Comparison of ENCODE assay signal across 28 cellular contexts in the genomic region with DNA sequence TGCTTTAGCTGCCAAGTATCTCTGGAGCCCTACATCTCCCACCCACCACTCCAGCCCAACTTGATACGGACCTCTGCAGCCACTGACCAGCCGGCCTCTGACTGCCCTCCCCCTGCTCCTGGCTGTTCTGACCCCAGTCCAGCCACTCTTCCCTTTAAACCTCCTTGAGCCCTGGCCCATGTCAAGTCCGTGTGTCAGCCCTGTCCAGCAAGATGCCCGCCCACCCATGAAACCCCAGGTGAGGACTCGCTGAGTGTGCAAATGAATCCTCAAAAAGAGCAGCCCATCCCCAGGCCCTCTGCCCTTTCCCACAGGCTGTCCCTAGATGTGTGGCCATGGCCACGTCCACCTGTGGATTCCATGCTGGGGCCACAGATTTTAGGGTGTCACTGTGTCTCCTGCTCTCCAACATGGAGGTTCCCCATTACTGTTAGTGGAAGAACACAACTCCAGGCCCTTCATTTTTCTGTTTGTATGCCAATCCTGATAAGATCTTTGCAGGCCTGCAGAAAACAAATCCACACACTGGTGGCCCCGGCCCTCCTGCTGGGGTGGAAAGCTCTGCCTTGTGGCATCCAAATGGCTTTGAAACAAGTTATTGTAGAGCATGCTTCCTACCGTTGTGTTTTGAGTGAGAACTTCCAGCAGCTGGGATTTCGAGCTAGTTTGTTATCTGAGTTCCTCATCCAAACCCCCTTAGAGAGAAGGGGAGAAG. TPM values are rescaled to one million over a fixed set of nuclear protein-coding genes. Genes with fewer than 3 reads are reported as not detected.
DNase-seq lines count a peak whose midpoint lies in the region; ATAC-seq, FAIRE-seq and TF ChIP-seq lines count a peak whose summit lies in the region.
"Had no signal": no experiment of that assay in that cellular context is flagged by ENCODE, and none has a peak within 500 bp of the region (broad histone marks: within the 10 kb centered on the region; RNA-seq: fewer than 3 reads in every experiment).

No MANE protein-coding gene starts in this region.

- H3K36me3 ChIP-seq in cardiac muscle cell, result no peaks in the 10 kb centered on the region
- H3K36me3 ChIP-seq: adrenal gland had no signal

- H3K9me3 Mint-ChIP-seq in IgD-negative memory B cell, result no peaks in the 10 kb centered on the region
- H3K9me3 Mint-ChIP-seq in glutamatergic neuron (ENCODE audit: unreplicated experiment), result peaks cover 10% of the 10 kb centered on the region
- H3K9me3 Mint-ChIP-seq in stimulated activated naive B cell treated with anti-CD40 and anti-IgM and Interleukin-4, amounts not matched to agents 10 μg/mL and 1 μg/mL and 100 μg/mL, for 72 hours, result no peaks in the 10 kb centered on the region
- H3K9me3 Mint-ChIP-seq: brain; T-helper 1 cell treated with Interleukin-12 subunit alpha and Interleukin-12 subunit beta and Interleukin-4 antibody, amounts not matched to agents 30 μg/mL and 1 μg/mL, for 36 hours had no signal

- H3K9me3 ChIP-seq in cardiac muscle cell (ENCODE audit: low read depth), result no peaks in the 10 kb centered on the region
- H3K9me3 ChIP-seq: adrenal gland, BE2C, heart left ventricle had no signal

- FAIRE-seq in RCC 7860 (lab: Jason Lieb, UNC), result no peak

- peaks cover 25 to 35% (median 31%) of the 10 kb centered on the region in 3 donors for H3K4me1 Mint-ChIP-seq in IgD-negative memory B cell
- peaks cover 9% of the 10 kb centered on the region for H3K4me1 Mint-ChIP-seq in glutamatergic neuron (ENCODE audit: low read depth, unreplicated experiment)
- H3K4me1 Mint-ChIP-seq in stimulated activated naive B cell treated with anti-CD40 and anti-IgM and Interleukin-4, amounts not matched to agents 10 μg/mL and 1 μg/mL and 100 μg/mL, for 72 hours, result peaks cover 35 to 38% of the 10 kb centered on the region in 2 donors

- H3K36me3 Mint-ChIP-seq in IgD-negative memory B cell (peaks cover 7% of the 10 kb centered on the region), glutamatergic neuron (ENCODE audit: unreplicated experiment) (peaks cover 12% of the 10 kb centered on the region)
- H3K36me3 Mint-ChIP-seq in stimulated activated naive B cell treated with anti-CD40 and anti-IgM and Interleukin-4, amounts not matched to agents 10 μg/mL and 1 μg/mL and 100 μg/mL, for 72 hours, result peaks cover 53 to 63% of the 10 kb centered on the region in 2 donors

- H3K4me3 Mint-ChIP-seq in IgD-negative memory B cell (peak overlapping the region in 1 of 4 donors; percentile 27), glutamatergic neuron (ENCODE audit: unreplicated experiment) (no peak overlapping the region)
- H3K4me3 Mint-ChIP-seq in stimulated activated naive B cell treated with anti-CD40 and anti-IgM and Interleukin-4, amounts not matched to agents 10 μg/mL and 1 μg/mL and 100 μg/mL, for 72 hours, result no peak overlapping the region
- H3K4me3 Mint-ChIP-seq: activated CD4-positive, alpha-beta T cell treated with anti-CD3 and anti-CD28 coated beads for 36 hours; activated CD8-positive, alpha-beta T cell treated with anti-CD3 and anti-CD28 coated beads, Interleukin-2, amount 10 ng/mL, durations not matched to agents 7 days and 5 days; brain; T-helper 1 cell treated with Interleukin-12 subunit alpha and Interleukin-12 subunit beta and Interleukin-4 antibody, amounts not matched to agents 30 μg/mL and 1 μg/mL, for 36 hours had no signal

- peak overlapping the region; percentile 92 for H3K27ac ChIP-seq in cardiac muscle cell
- H3K27ac ChIP-seq: epithelial cell of prostate, skin epidermis had no signal

- H3K27me3 Mint-ChIP-seq in IgD-negative memory B cell, result no peaks in the 10 kb centered on the region
- peaks cover 4% of the 10 kb centered on the region for H3K27me3 Mint-ChIP-seq in glutamatergic neuron (ENCODE audit: unreplicated experiment)
- H3K27me3 Mint-ChIP-seq in stimulated activated naive B cell treated with anti-CD40 and anti-IgM and Interleukin-4, amounts not matched to agents 10 μg/mL and 1 μg/mL and 100 μg/mL, for 72 hours, result no peaks in the 10 kb centered on the region
- H3K27me3 Mint-ChIP-seq: activated CD4-positive, alpha-beta T cell treated with anti-CD3 and anti-CD28 coated beads for 36 hours; brain had no signal

- no peak overlapping the region for H3K4me3 ChIP-seq in cardiac muscle cell
- H3K4me3 ChIP-seq: adrenal gland, heart left ventricle, skin epidermis had no signal

- peaks cover 43% of the 10 kb centered on the region for H3K4me1 ChIP-seq in cardiac muscle cell (ENCODE audit: low read depth)

- peak overlapping the region in 2 of 3 donors; percentile 37 to 39 for H3K27ac Mint-ChIP-seq in IgD-negative memory B cell
- peak overlapping the region; percentile 46 for H3K27ac Mint-ChIP-seq in glutamatergic neuron (ENCODE audit: unreplicated experiment)
- H3K27ac Mint-ChIP-seq in stimulated activated naive B cell treated with anti-CD40 and anti-IgM and Interleukin-4, amounts not matched to agents 10 μg/mL and 1 μg/mL and 100 μg/mL, for 72 hours, result peak overlapping the region; percentile 53
- H3K27ac Mint-ChIP-seq: activated CD4-positive, alpha-beta T cell treated with anti-CD3 and anti-CD28 coated beads for 36 hours; activated CD8-positive, alpha-beta T cell treated with anti-CD3 and anti-CD28 coated beads, Interleukin-2, amount 10 ng/mL, durations not matched to agents 7 days and 5 days had no signal

- intact Hi-C loops in left ventricle myocardium superior (cut with micrococcal nuclease), result no loop called here

- ATAC-seq in left ventricle myocardium superior, result no peak
- ATAC-seq in stimulated activated naive B cell treated with anti-CD40 and anti-IgM and Interleukin-4, amounts not matched to agents 10 μg/mL and 1 μg/mL and 100 μg/mL, for 72 hours (replicated peaks), result no peak
- ATAC-seq: activated CD4-positive, alpha-beta T cell treated with anti-CD3 and anti-CD28 coated beads for 36 hours; activated CD8-positive, alpha-beta T cell treated with anti-CD3 and anti-CD28 coated beads, Interleukin-2, amount 10 ng/mL, durations not matched to agents 7 days and 5 days; HCT116; heart left ventricle had no signal

- DNase-seq in cardiac muscle cell (ENCODE audit: low read depth in 1 of 2, low spot score in 1 of 2), result no peak
- DNase-seq in left ventricle myocardium superior, result no peak
- no peak for DNase-seq in glutamatergic neuron
- DNase-seq in stimulated activated naive B cell treated with anti-CD40 and anti-IgM and Interleukin-4, amounts not matched to agents 10 μg/mL and 1 μg/mL and 100 μg/mL, for 72 hours, result no peak
- DNase-seq in RCC 7860 (ENCODE audit: low spot score), result no peak
- no peak for DNase-seq in NCI-H748 (lab: John Stamatoyannopoulos, UW; ENCODE audit: unreplicated experiment)
- no peak for DNase-seq in foreskin melanocyte
- DNase-seq: activated CD8-positive, alpha-beta T cell treated with anti-CD3 and anti-CD28 coated beads, Interleukin-2, amount 10 ng/mL, durations not matched to agents 7 days and 5 days; activated gamma-delta T cell treated with Interleukin-2 at 50 U/mL for 16 hours; BE2C; DND-41; effector CD4-positive, alpha-beta T cell; KBM-7; left cardiac atrium; MM.1S; NCI-H1417; NCI-H446; NCI-H82; trophoblast cell had no signal

- TF ChIP-seq CTCF in cardiac muscle cell (IDR thresholded peaks at IDR 0.05; ENCODE audit: low read depth, low read length), result no peak
- TF ChIP-seq CTCF in glutamatergic neuron (IDR thresholded peaks at IDR 0.05; ENCODE audit: partially characterized antibody, unreplicated experiment), result no peak

- no peaks in the 10 kb centered on the region for H3K27me3 ChIP-seq in cardiac muscle cell
- H3K27me3 ChIP-seq: adrenal gland, BE2C, heart left ventricle had no signal

RNA-seq across cellular contexts. Expression of a gene that starts 22.7 kb away (rescaled TPM):
- 9.1 and 13.7 TPM in 2 replicates for total RNA-seq in cardiac muscle cell
- polyA plus RNA-seq in cardiac muscle cell, result 4.0 and 5.9 TPM in 2 replicates
- total RNA-seq in left ventricle myocardium superior, result 4.1 TPM
- polyA plus RNA-seq in IgD-negative memory B cell, result 26.6 TPM
- total RNA-seq in glutamatergic neuron (ENCODE audit: unreplicated experiment), result 15.9 TPM
